Comparison of ENCODE assay signal across 27 cellular contexts in genomic region chr3:50330330-50330729, GRCh38. TPM values are rescaled to one million over a fixed set of nuclear protein-coding genes. Genes with fewer than 3 reads are reported as not detected.
"Had no signal": no experiment of that assay in that cellular context is flagged by ENCODE, and none has a peak within 500 bp of the region (broad histone marks: within the 10 kb centered on the region; RNA-seq: fewer than 3 reads in every experiment).

No MANE protein-coding gene starts in this region.

- ATAC-seq: body of pancreas; esophagus mucosa; left lung; naive thymus-derived CD4-positive, alpha-beta T cell; sciatic nerve; stimulated activated naive B cell treated with anti-CD40 and anti-IgM and Interleukin-4, amounts not matched to agents 10 μg/mL and 1 μg/mL and 100 μg/mL, for 72 hours; T-cell; upper lobe of right lung had no signal

- H3K27ac Mint-ChIP-seq: stimulated activated naive B cell treated with anti-CD40 and anti-IgM and Interleukin-4, amounts not matched to agents 10 μg/mL and 1 μg/mL and 100 μg/mL, for 72 hours; T-cell; T-helper 2 cell treated with Interferon-gamma antibody and Interleukin-4, amounts not matched to agents 5 μg/mL and 100 μg/mL, for 36 hours had no signal

- H3K9me3 Mint-ChIP-seq: activated naive CD4-positive, alpha-beta T cell treated with anti-CD3 and anti-CD28 coated beads, Interleukin-2, amount 10 ng/mL, durations not matched to agents 7 days and 5 days; naive thymus-derived CD4-positive, alpha-beta T cell; stimulated activated naive B cell treated with anti-CD40 and anti-IgM and Interleukin-4, amounts not matched to agents 10 μg/mL and 1 μg/mL and 100 μg/mL, for 72 hours; T-cell; T-helper 2 cell treated with Interferon-gamma antibody and Interleukin-4, amounts not matched to agents 5 μg/mL and 100 μg/mL, for 36 hours had no signal

- H3K27ac ChIP-seq: body of pancreas, cardiac muscle cell, hepatocyte, left lung, thyroid gland, upper lobe of right lung, WERI-Rb-1 had no signal

- H3K27me3 ChIP-seq: body of pancreas, cardiac muscle cell, hepatocyte, left lung, thyroid gland, upper lobe of right lung had no signal

- H3K4me2 ChIP-seq: hepatocyte had no signal

- H3K4me3 ChIP-seq: body of pancreas, cardiac muscle cell, hepatocyte, left lung, thyroid gland, upper lobe of right lung had no signal

- FAIRE-seq: small intestine, TTC549 had no signal

- H3K9me3 ChIP-seq: body of pancreas, left lung, thyroid gland, upper lobe of right lung had no signal

- H3K27me3 Mint-ChIP-seq: activated naive CD4-positive, alpha-beta T cell treated with anti-CD3 and anti-CD28 coated beads, Interleukin-2, amount 10 ng/mL, durations not matched to agents 7 days and 5 days; naive thymus-derived CD4-positive, alpha-beta T cell; stimulated activated naive B cell treated with anti-CD40 and anti-IgM and Interleukin-4, amounts not matched to agents 10 μg/mL and 1 μg/mL and 100 μg/mL, for 72 hours; T-cell had no signal

- DNase-seq: activated CD4-positive, alpha-beta T cell treated with anti-CD3 and anti-CD28 coated beads, Interleukin-2, amount 50 U/mL, for 1 hour; activated CD4-positive, CD25-positive, alpha-beta regulatory T cell treated with anti-CD3 and anti-CD28 coated beads, Interleukin-2, amount 50 U/mL, for 72 hours; activated CD8-positive, alpha-beta memory T cell treated with anti-CD3 and anti-CD28 coated beads for 24 hours; activated effector memory CD4-positive, alpha-beta T cell treated with anti-CD3 and anti-CD28 coated beads, Interleukin-2, amount 50 U/mL, for 16 hours; activated naive CD4-positive, alpha-beta T cell treated with anti-CD3 and anti-CD28 coated beads, Interleukin-2, amount 10 ng/mL, durations not matched to agents 7 days and 5 days; anterior cingulate cortex; body of pancreas; dermis blood vessel endothelial cell; effector memory CD4-positive, alpha-beta T cell; foreskin melanocyte; kidney glomerular epithelial cell; left lung; naive thymus-derived CD4-positive, alpha-beta T cell; occipital lobe; small intestine; stimulated activated CD4-positive, alpha-beta T cell treated with anti-CD3 and anti-CD28 coated beads, Interleukin-15, amount 100 ng/mL, for 24 hours; stimulated activated naive B cell treated with anti-CD40 and anti-IgM and Interleukin-4, amounts not matched to agents 10 μg/mL and 1 μg/mL and 100 μg/mL, for 72 hours; T-cell; thyroid gland; upper lobe of right lung; WERI-Rb-1 had no signal

- H2AFZ ChIP-seq: hepatocyte had no signal

- H3K4me3 Mint-ChIP-seq: activated naive CD4-positive, alpha-beta T cell treated with anti-CD3 and anti-CD28 coated beads, Interleukin-2, amount 10 ng/mL, durations not matched to agents 7 days and 5 days; stimulated activated naive B cell treated with anti-CD40 and anti-IgM and Interleukin-4, amounts not matched to agents 10 μg/mL and 1 μg/mL and 100 μg/mL, for 72 hours; T-cell; T-helper 2 cell treated with Interferon-gamma antibody and Interleukin-4, amounts not matched to agents 5 μg/mL and 100 μg/mL, for 36 hours had no signal

RNA-seq across cellular contexts. Expression of gene ZMYND10, which starts 15.2 kb away (rescaled TPM):
- total RNA-seq: dermis blood vessel endothelial cell had no signal
